16 cellular contexts compared by ENCODE assay signal in the genomic region with DNA sequence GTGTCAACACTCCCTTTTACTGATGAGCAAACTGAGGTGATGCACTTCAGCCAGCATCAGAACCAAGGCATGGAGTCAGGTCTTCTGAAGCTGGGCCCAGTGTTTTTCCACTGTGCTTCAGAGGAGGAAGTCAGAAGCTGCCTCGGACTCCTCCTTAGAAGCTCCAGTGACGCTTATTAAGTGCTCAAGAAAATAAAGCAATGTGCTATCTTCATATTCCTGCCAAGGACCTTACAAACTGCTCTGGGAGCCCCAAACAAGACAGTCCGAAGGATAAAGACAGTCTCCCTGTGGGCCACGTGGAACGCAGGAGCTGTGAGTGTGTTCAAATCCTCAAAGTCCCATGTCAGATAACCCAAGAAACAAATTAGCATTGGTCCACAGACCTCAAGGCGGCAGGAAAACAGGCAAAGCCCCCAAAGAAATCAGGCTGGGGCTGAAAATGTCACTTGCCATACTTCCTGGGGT. TPM values are rescaled to one million over a fixed set of nuclear protein-coding genes. Genes with fewer than 3 reads are reported as not detected.
DNase-seq lines count a peak whose midpoint lies in the region; ATAC-seq and TF ChIP-seq lines count a peak whose summit lies in the region.
"Had no signal": no experiment of that assay in that cellular context is flagged by ENCODE, and none has a peak within 500 bp of the region (broad histone marks: within the 10 kb centered on the region; RNA-seq: fewer than 3 reads in every experiment).

No MANE protein-coding gene starts in this region.

- no peak overlapping the region for H3K4me3 Mint-ChIP-seq in osteocyte (ENCODE audit: unreplicated experiment)
- H3K4me3 Mint-ChIP-seq: H9 had no signal

- H3K27ac Mint-ChIP-seq in osteocyte (ENCODE audit: unreplicated experiment): peak overlapping the region; percentile 92

- no peak for ATAC-seq in aorta (ENCODE audit: low FRiP score)

- H3K4me3 ChIP-seq in esophagus squamous epithelium (no peak overlapping the region), aorta (ENCODE audit: low read length in 2 of 2) (no peak overlapping the region)
- H3K4me3 ChIP-seq: breast epithelium had no signal

- no peaks in the 10 kb centered on the region for H3K9me3 Mint-ChIP-seq in osteocyte (ENCODE audit: unreplicated experiment)
- H3K9me3 Mint-ChIP-seq: H9, nephron had no signal

- H3K27ac ChIP-seq in esophagus squamous epithelium (peak overlapping the region; percentile 58 to 96 (median 85)), aorta (ENCODE audit: low read depth in 1 of 2, low read length in 2 of 2) (peak overlapping the region; percentile 39 to 74)

- H3K4me1 ChIP-seq in esophagus squamous epithelium (peaks cover 47 to 80% (median 62%) of the 10 kb centered on the region in 3 donors), aorta (ENCODE audit: control insufficient read depth in 1 of 2, insufficient read depth in 2 of 2, low read length in 2 of 2) (peaks cover 1 to 5% of the 10 kb centered on the region in 2 donors)

- H3K4me1 Mint-ChIP-seq in osteocyte (ENCODE audit: unreplicated experiment): peaks cover 63% of the 10 kb centered on the region

- no peaks in the 10 kb centered on the region for H3K36me3 ChIP-seq in esophagus squamous epithelium
- no peaks in the 10 kb centered on the region for H3K36me3 ChIP-seq in aorta (ENCODE audit: control insufficient read depth in 1 of 2, insufficient read depth in 2 of 2, low read length in 1 of 2)
- H3K36me3 ChIP-seq: breast epithelium had no signal

- no peak for TF ChIP-seq POLR2A in esophagus squamous epithelium (IDR thresholded peaks at IDR 0.05)

- WGBS in esophagus squamous epithelium, 2 donors: 78 to 85% methylated on average over 4 to 6 of the region's 6 CpGs
- WGBS in aorta, 2 donors: 40 to 53% methylated on average over 6 of the region's 6 CpGs

- H3K36me3 Mint-ChIP-seq in osteocyte (ENCODE audit: unreplicated experiment): no peaks in the 10 kb centered on the region

- intact Hi-C loops in esophagus squamous epithelium (cut with DNase I): no loop called here
- intact Hi-C loops in aorta (cut with DNase I): loop anchor here in 1 of 2 donors (10.0 kb wide), 2 partner anchors 349 to 419 kb away; a partner anchor contains a TSS

- peak; percentile 25 for DNase-seq in SKM-1 treated with dmso at 0.1 percent for 144 hours (lab: John Stamatoyannopoulos, UW; ENCODE audit: unreplicated experiment)
- no peak for DNase-seq in SKM-1 (lab: John Stamatoyannopoulos, UW; ENCODE audit: unreplicated experiment)
- DNase-seq in esophagus squamous epithelium (lab: John Stamatoyannopoulos, UW): no peak
- no peak for DNase-seq in osteocyte (ENCODE audit: extremely low spot score, unreplicated experiment)
- DNase-seq in aorta: peak in 1 of 2 donors; percentile 67
- DNase-seq in NCI-H748 (lab: John Stamatoyannopoulos, UW; ENCODE audit: unreplicated experiment): no peak
- DNase-seq in activated CD4-positive, alpha-beta T cell treated with anti-CD3 and anti-CD28 coated beads for 48 hours: no peak
- no peak for DNase-seq in UCSD-AML1 (lab: John Stamatoyannopoulos, UW; ENCODE audit: unreplicated experiment)
- DNase-seq: activated CD4-positive, alpha-beta T cell treated with anti-CD3 and anti-CD28 coated beads for 4 hours; DMS 273 treated with DMSO at 0.1 percent for 48 hours; erythroblast; H9; NCI-H1436; stimulated activated naive CD4-positive, alpha-beta T cell treated with Interleukin-2 at 50 U/mL for 16 hours had no signal

- TF ChIP-seq CTCF in esophagus squamous epithelium (IDR thresholded peaks at IDR 0.05): no peak
- TF ChIP-seq CTCF in osteocyte (IDR thresholded peaks at IDR 0.05): no peak

- H3K9me3 ChIP-seq in esophagus squamous epithelium: no peaks in the 10 kb centered on the region
- H3K9me3 ChIP-seq in aorta (ENCODE audit: control insufficient read depth, low read length): no peaks in the 10 kb centered on the region
- H3K9me3 ChIP-seq: breast epithelium had no signal

- H3K27me3 Mint-ChIP-seq in osteocyte (ENCODE audit: unreplicated experiment): no peaks in the 10 kb centered on the region

- peaks cover 0 to 48% (median 6%) of the 10 kb centered on the region in 4 donors for H3K27me3 ChIP-seq in esophagus squamous epithelium
- H3K27me3 ChIP-seq in aorta (ENCODE audit: control insufficient read depth in 1 of 2, insufficient read depth in 2 of 2, low read length in 1 of 2): no peaks in the 10 kb centered on the region
- H3K27me3 ChIP-seq: breast epithelium had no signal

RNA-seq across cellular contexts. Expression of a gene that starts 3.1 kb away (rescaled TPM):
- total RNA-seq in esophagus squamous epithelium (10 to 100 TPM; 18.1 to 25.5 (median 21.0) TPM), osteocyte (286 and 288 TPM in 2 replicates), aorta (100 to 1,000 TPM; 167 to 236 TPM)
- 10 to 100 TPM in 1 of 2 donors, 1 to 10 TPM in 1; 8.3 to 33.8 TPM for polyA plus RNA-seq in aorta

RNA-seq across cellular contexts. Expression of a gene that starts 28.9 kb away (rescaled TPM):
- 1,000 to 10,000 TPM in 1 of 4 donors, 100 to 1,000 TPM in 3; 243 to 1,044 (median 363) TPM for total RNA-seq in esophagus squamous epithelium
- total RNA-seq in osteocyte: 0.56 and 1.6 TPM in 2 replicates
- total RNA-seq in aorta: 1,000 to 10,000 TPM in 1 of 2 donors, 100 to 1,000 TPM in 1; 599 to 1,490 TPM
- polyA plus RNA-seq in aorta: 100 to 1,000 TPM; 703 to 838 TPM

Comparison
In these comparisons a context has a peak if more than half of its experiments do, and no peak if none do; other contexts are left out.
1. RNA of a gene that starts 3.1 kb away (total RNA-seq): 286 to 288 TPM in osteocyte and 167 to 236 TPM in aorta; 18.1 to 25.5 TPM in esophagus squamous epithelium; every median in the first group is over 4 times any median in the second.
2. RNA of a gene that starts 28.9 kb away (total RNA-seq): 599 to 1,490 TPM in aorta and 243 to 1,044 TPM in esophagus squamous epithelium; 0.56 to 1.6 TPM in osteocyte; every median in the first group is over 10 times any median in the second.